Comparison of ENCODE assay signal across 22 cellular contexts in the genomic region with DNA sequence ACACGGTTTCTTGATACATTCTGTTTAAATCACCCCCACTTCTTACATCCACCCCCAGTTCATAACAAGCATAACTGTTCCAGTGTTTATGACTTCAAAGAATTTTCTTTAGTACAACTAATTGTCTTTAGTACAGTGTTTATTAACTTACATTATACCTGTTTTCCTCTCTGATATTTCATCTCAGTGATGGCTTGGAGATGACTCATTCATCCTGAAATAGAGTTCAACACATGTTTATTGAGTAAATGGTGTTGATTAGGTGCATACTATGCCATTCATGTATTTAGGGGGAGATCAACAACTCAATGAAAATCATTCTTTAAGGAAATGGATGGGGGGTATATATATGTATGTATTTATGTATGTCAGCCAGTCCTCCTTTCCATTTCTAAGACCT. TPM values are rescaled to one million over a fixed set of nuclear protein-coding genes. Genes with fewer than 3 reads are reported as not detected.
"Had no signal": no experiment of that assay in that cellular context is flagged by ENCODE, and none has a peak within 500 bp of the region (broad histone marks: within the 10 kb centered on the region; RNA-seq: fewer than 3 reads in every experiment).

No MANE protein-coding gene starts in this region.

- H3K27ac Mint-ChIP-seq: activated CD4-positive, alpha-beta T cell treated with anti-CD3 and anti-CD28 coated beads, Interleukin-2, amount 10 ng/mL, durations not matched to agents 24 days and 14 days; activated CD8-positive, alpha-beta T cell treated with anti-CD3 and anti-CD28 coated beads for 36 hours; activated naive CD8-positive, alpha-beta T cell treated with anti-CD3 and anti-CD28 coated beads, Interleukin-2, amount 10 ng/mL, durations not matched to agents 7 days and 5 days; activated T-cell treated with anti-CD3 and anti-CD28 coated beads, Interleukin-2, amount 50 U/mL, for 24 hours; activated T-helper 2 cell treated with anti-CD3 and anti-CD28 coated beads, Interferon-gamma antibody, Interleukin-2, Interleukin-4, amounts not matched to agents 10 μg/mL and 5 μg/mL and 100 μg/mL, durations not matched to agents 14 hours and 24 hours and 36 hours; natural killer cell had no signal

- H3K9me3 ChIP-seq: ovary, stomach, testis, upper lobe of left lung had no signal

- H3K27me3 Mint-ChIP-seq: activated CD4-positive, alpha-beta T cell treated with anti-CD3 and anti-CD28 coated beads, Interleukin-2, amount 10 ng/mL, durations not matched to agents 24 days and 14 days; activated CD8-positive, alpha-beta T cell treated with anti-CD3 and anti-CD28 coated beads for 36 hours; activated naive CD8-positive, alpha-beta T cell treated with anti-CD3 and anti-CD28 coated beads, Interleukin-2, amount 10 ng/mL, durations not matched to agents 7 days and 5 days; activated T-cell treated with anti-CD3 and anti-CD28 coated beads, Interleukin-2, amount 50 U/mL, for 24 hours had no signal

- ATAC-seq: activated CD8-positive, alpha-beta T cell treated with anti-CD3 and anti-CD28 coated beads for 36 hours; left ventricle myocardium superior; natural killer cell; sciatic nerve had no signal

- H3K4me3 Mint-ChIP-seq: activated CD4-positive, alpha-beta T cell treated with anti-CD3 and anti-CD28 coated beads, Interleukin-2, amount 10 ng/mL, durations not matched to agents 24 days and 14 days; activated CD8-positive, alpha-beta T cell treated with anti-CD3 and anti-CD28 coated beads for 36 hours; activated naive CD8-positive, alpha-beta T cell treated with anti-CD3 and anti-CD28 coated beads, Interleukin-2, amount 10 ng/mL, durations not matched to agents 7 days and 5 days; activated T-cell treated with anti-CD3 and anti-CD28 coated beads, Interleukin-2, amount 50 U/mL, for 24 hours; natural killer cell had no signal

- DNase-seq: activated CD4-positive, alpha-beta T cell treated with anti-CD3 and anti-CD28 coated beads, Interleukin-2, amount 10 ng/mL, durations not matched to agents 24 days and 14 days; activated CD8-positive, alpha-beta T cell treated with anti-CD3 and anti-CD28 coated beads for 36 hours; activated naive CD4-positive, alpha-beta T cell treated with Interleukin-2 at 50 U/mL for 16 hours; activated naive CD8-positive, alpha-beta T cell treated with anti-CD3 and anti-CD28 coated beads, Interleukin-2, amount 10 ng/mL, durations not matched to agents 7 days and 5 days; activated T-cell treated with anti-CD3 and anti-CD28 coated beads, Interleukin-2, amount 50 U/mL, for 24 hours; amygdala; dorsolateral prefrontal cortex; foreskin melanocyte; head of caudate nucleus; left ventricle myocardium superior; natural killer cell; ovary; stimulated activated CD4-positive, alpha-beta T cell treated with anti-CD3 and anti-CD28 coated beads, Interleukin-4, amount 100 ng/mL, for 1 hour; stomach; T1000; testis; upper lobe of left lung had no signal

- H3K4me2 ChIP-seq: smooth muscle cell had no signal

- H3K9me3 Mint-ChIP-seq: activated CD4-positive, alpha-beta T cell treated with anti-CD3 and anti-CD28 coated beads, Interleukin-2, amount 10 ng/mL, durations not matched to agents 24 days and 14 days; activated CD8-positive, alpha-beta T cell treated with anti-CD3 and anti-CD28 coated beads for 36 hours; activated naive CD8-positive, alpha-beta T cell treated with anti-CD3 and anti-CD28 coated beads, Interleukin-2, amount 10 ng/mL, durations not matched to agents 7 days and 5 days; activated T-cell treated with anti-CD3 and anti-CD28 coated beads, Interleukin-2, amount 50 U/mL, for 24 hours; activated T-helper 2 cell treated with anti-CD3 and anti-CD28 coated beads, Interferon-gamma antibody, Interleukin-2, Interleukin-4, amounts not matched to agents 10 μg/mL and 5 μg/mL and 100 μg/mL, durations not matched to agents 14 hours and 24 hours and 36 hours; natural killer cell had no signal

- H3K27ac ChIP-seq: ovary had no signal

- H3K36me3 ChIP-seq: ovary, stomach, upper lobe of left lung had no signal

- H3K4me3 ChIP-seq: dorsolateral prefrontal cortex, ovary, smooth muscle cell, stomach, testis, upper lobe of left lung had no signal

- H3K27me3 ChIP-seq: dorsolateral prefrontal cortex, ovary, stomach, testis, upper lobe of left lung had no signal

- H3K4me1 Mint-ChIP-seq: activated CD4-positive, alpha-beta T cell treated with anti-CD3 and anti-CD28 coated beads, Interleukin-2, amount 10 ng/mL, durations not matched to agents 24 days and 14 days; activated naive CD8-positive, alpha-beta T cell treated with anti-CD3 and anti-CD28 coated beads, Interleukin-2, amount 10 ng/mL, durations not matched to agents 7 days and 5 days; natural killer cell had no signal

RNA-seq across cellular contexts. Expression of a gene that starts 21.7 kb away (rescaled TPM):
- total RNA-seq: activated CD4-positive, alpha-beta T cell treated with anti-CD3 and anti-CD28 coated beads, Interleukin-2, amount 10 ng/mL, durations not matched to agents 24 days and 14 days; activated CD8-positive, alpha-beta T cell treated with anti-CD3 and anti-CD28 coated beads for 36 hours; activated naive CD8-positive, alpha-beta T cell treated with anti-CD3 and anti-CD28 coated beads, Interleukin-2, amount 10 ng/mL, durations not matched to agents 7 days and 5 days; cardiac septum; stomach; T-helper 1 cell treated with Interleukin-12 subunit alpha and Interleukin-12 subunit beta and Interleukin-4 antibody, amounts not matched to agents 30 ng/mL and 1 ng/mL, for 36 hours had no signal
- polyA plus RNA-seq: smooth muscle cell had no signal
